17 cellular contexts compared by ENCODE assay signal in genomic region chr9:91056917-91057316, GRCh38.
DNase-seq lines count a peak whose midpoint lies in the region; ATAC-seq, FAIRE-seq and TF ChIP-seq lines count a peak whose summit lies in the region.
"Had no signal": no experiment of that assay in that cellular context is flagged by ENCODE, and none has a peak within 500 bp of the region (broad histone marks: within the 10 kb centered on the region; RNA-seq: fewer than 3 reads in every experiment).

No MANE protein-coding gene starts in this region.

- no peaks in the 10 kb centered on the region for H3K9me3 ChIP-seq in GM23248 (ENCODE audit: low read depth)
- no peaks in the 10 kb centered on the region for H3K9me3 ChIP-seq in astrocyte (ENCODE audit: insufficient read depth, low read depth, low read length)
- H3K9me3 ChIP-seq in neuronal stem cell (replicated peaks in 1 of 2; ENCODE audit: control insufficient read depth in 2 of 2, insufficient read depth in 1 of 2, low read depth in 1 of 2, low read length in 2 of 2): no peaks in the 10 kb centered on the region
- no peaks in the 10 kb centered on the region for H3K9me3 ChIP-seq in testis
- H3K9me3 ChIP-seq: adrenal gland had no signal

- FAIRE-seq in astrocyte (lab: Jason Lieb, UNC): no peak
- FAIRE-seq: H1 had no signal

- no peak overlapping the region for H2BK12ac ChIP-seq in neuronal stem cell (ENCODE audit: low read length)

- H4K91ac ChIP-seq in neuronal stem cell (ENCODE audit: low read depth, low read length, poor library complexity): no peak overlapping the region

- no peaks in the 10 kb centered on the region for H3K36me3 Mint-ChIP-seq in astrocyte (ENCODE audit: low read depth, unreplicated experiment)

- TF ChIP-seq POLR2A in testis (IDR thresholded peaks at IDR 0.05): no peak

- no peak overlapping the region for H2BK120ac ChIP-seq in neuronal stem cell (ENCODE audit: low read depth, low read length)

- ATAC-seq in SK-N-SH treated with all-trans-retinoic acid at 6 μM for 48 hours: no peak
- no peak for ATAC-seq in HG03025 (IDR thresholded peaks at IDR 0.05; ENCODE audit: low FRiP score, unreplicated experiment)
- ATAC-seq: left cardiac atrium, right cardiac atrium had no signal

- H3K27me3 Mint-ChIP-seq in astrocyte (ENCODE audit: low read depth, unreplicated experiment): no peaks in the 10 kb centered on the region

- no peak overlapping the region for H2BK5ac ChIP-seq in neuronal stem cell (ENCODE audit: low read length)

- H3K4me1 ChIP-seq in ACC112 (ENCODE audit: control insufficient read depth, insufficient read depth, low read length, unreplicated experiment) (peaks cover 45% of the 10 kb centered on the region), GM23248 (ENCODE audit: insufficient read depth) (peaks cover 32% of the 10 kb centered on the region), astrocyte (ENCODE audit: insufficient read depth, low read length) (peaks cover 18% of the 10 kb centered on the region), neuronal stem cell (ENCODE audit: control insufficient read depth in 2 of 2, insufficient read depth in 1 of 2, low read depth in 1 of 2, low read length in 2 of 2) (no peaks in the 10 kb centered on the region), testis (peaks cover 11% of the 10 kb centered on the region)

- H3K4me1 Mint-ChIP-seq in astrocyte (ENCODE audit: low read depth, unreplicated experiment): peaks cover 11% of the 10 kb centered on the region

- H2BK15ac ChIP-seq in neuronal stem cell (ENCODE audit: low read length): no peak overlapping the region

- peak; percentile 48 for DNase-seq in GM23248
- peak; percentile 17 for DNase-seq in astrocyte (ENCODE audit: low read depth)
- peak; percentile 45 for DNase-seq in iris pigment epithelial cell (ENCODE audit: low read depth)
- no peak for DNase-seq in neuronal stem cell (ENCODE audit: low spot score)
- no peak for DNase-seq in testis
- DNase-seq: adrenal gland, cerebellar nuclear complex, endodermal cell, Karpas-422, left cardiac atrium, NCI-H1436, NCI-H748 treated with DMSO at 0.1 percent for 48 hours, right cardiac atrium had no signal

- no peak overlapping the region for H3K4me3 Mint-ChIP-seq in astrocyte (ENCODE audit: unreplicated experiment)
- H3K4me3 Mint-ChIP-seq: endodermal cell had no signal

- H3K9me3 Mint-ChIP-seq in astrocyte (ENCODE audit: unreplicated experiment): no peaks in the 10 kb centered on the region
- H3K9me3 Mint-ChIP-seq: endodermal cell had no signal

- H3K27ac Mint-ChIP-seq in astrocyte (ENCODE audit: unreplicated experiment): no peak overlapping the region
- H3K27ac Mint-ChIP-seq: endodermal cell had no signal

- H4K20me1 ChIP-seq in GM23248 (ENCODE audit: insufficient read depth): no peaks in the 10 kb centered on the region
- no peaks in the 10 kb centered on the region for H4K20me1 ChIP-seq in astrocyte (ENCODE audit: insufficient read depth, low read length)

- no peak overlapping the region for H4K8ac ChIP-seq in neuronal stem cell (ENCODE audit: low read depth, low read length)

- H3K4ac ChIP-seq in neuronal stem cell (ENCODE audit: low read length): no peak overlapping the region

- H3K9ac ChIP-seq in GM23248 (0 out of 2 replicates have a peak overlapping the region, but pooled peaks have one; percentile 6), astrocyte (ENCODE audit: low read length) (no peak overlapping the region), neuronal stem cell (ENCODE audit: low read depth, low read length, poor library complexity) (no peak overlapping the region)

- no peaks in the 10 kb centered on the region for H3K9me2 ChIP-seq in GM23248 (ENCODE audit: insufficient read depth)

- H3K14ac ChIP-seq in neuronal stem cell (ENCODE audit: low read length): no peak overlapping the region

- H3K79me2 ChIP-seq in ACC112 (ENCODE audit: control insufficient read depth, insufficient read depth, low read length, unreplicated experiment) (no peaks in the 10 kb centered on the region), GM23248 (ENCODE audit: insufficient read depth) (no peaks in the 10 kb centered on the region), astrocyte (ENCODE audit: insufficient read depth, low read length) (no peaks in the 10 kb centered on the region)

- intact Hi-C loops in testis (cut with DNase I; ENCODE audit: low total_unique reads): no loop called here

- H3K27me3 ChIP-seq in ACC112 (ENCODE audit: insufficient read depth, low read length) (no peaks in the 10 kb centered on the region), GM23248 (replicated peaks; ENCODE audit: insufficient read depth) (no peaks in the 10 kb centered on the region), astrocyte (ENCODE audit: insufficient read depth, low read length) (no peaks in the 10 kb centered on the region), neuronal stem cell (ENCODE audit: control insufficient read depth in 3 of 3, insufficient read depth in 3 of 3, low read depth in 1 of 3, low read length in 3 of 3) (no peaks in the 10 kb centered on the region), testis (no peaks in the 10 kb centered on the region)
- H3K27me3 ChIP-seq: adrenal gland had no signal

- H3K27ac ChIP-seq in ACC112 (ENCODE audit: low read depth, low read length) (peak overlapping the region; percentile 71), GM23248 (no peak overlapping the region; the same call in 1 of the 2 replicates), astrocyte (ENCODE audit: low read depth, low read length) (no peak overlapping the region), neuronal stem cell (replicated peaks; ENCODE audit: low read length) (no peak overlapping the region), testis (no peak overlapping the region)
- H3K27ac ChIP-seq: adrenal gland had no signal

- peaks cover 25% of the 10 kb centered on the region for H3F3A ChIP-seq in GM23248 (ENCODE audit: insufficient read depth)

- H2AK5ac ChIP-seq in neuronal stem cell (ENCODE audit: low read depth, low read length): no peak overlapping the region

- H3K18ac ChIP-seq in neuronal stem cell (ENCODE audit: low read length): no peak overlapping the region

- no peaks in the 10 kb centered on the region for H3K36me3 ChIP-seq in ACC112 (ENCODE audit: insufficient read depth, low read length)
- H3K36me3 ChIP-seq in GM23248 (ENCODE audit: low read depth): no peaks in the 10 kb centered on the region
- H3K36me3 ChIP-seq in astrocyte (ENCODE audit: insufficient read depth, low read length): no peaks in the 10 kb centered on the region
- H3K36me3 ChIP-seq in neuronal stem cell (replicated peaks in 1 of 2; ENCODE audit: control insufficient read depth in 2 of 2, insufficient read depth in 2 of 2, low read length in 2 of 2): no peaks in the 10 kb centered on the region
- no peaks in the 10 kb centered on the region for H3K36me3 ChIP-seq in testis (ENCODE audit: low read depth, missing control alignments)
- H3K36me3 ChIP-seq: adrenal gland had no signal

- peak overlapping the region; percentile 28 for H2AFZ ChIP-seq in ACC112 (ENCODE audit: low read length, unreplicated experiment)
- H2AFZ ChIP-seq in GM23248: no peak overlapping the region; the same call in 1 of the 2 replicates
- H2AFZ ChIP-seq in astrocyte (ENCODE audit: low read depth, low read length): no peak overlapping the region
- no peak overlapping the region for H2AFZ ChIP-seq in neuronal stem cell (ENCODE audit: low read length)

- H3K79me1 ChIP-seq in neuronal stem cell (ENCODE audit: low read depth, low read length): no peaks in the 10 kb centered on the region

- H3K4me2 ChIP-seq in GM23248 (ENCODE audit: unreplicated experiment) (peak overlapping the region; percentile 3), astrocyte (ENCODE audit: low read length) (no peak overlapping the region), neuronal stem cell (ENCODE audit: insufficient read depth, low read length, poor library complexity, severe bottlenecking) (no peak overlapping the region)

- no peak for TF ChIP-seq CTCF in astrocyte (IDR thresholded peaks at IDR 0.05; ENCODE audit: insufficient read depth, low read depth, low read length)
- TF ChIP-seq CTCF in testis (IDR thresholded peaks at IDR 0.05): no peak

- in situ Hi-C loops in GM23248 (cut with MboI): no loop called here

- no peak overlapping the region for H3K23ac ChIP-seq in neuronal stem cell (ENCODE audit: low read depth, low read length, poor library complexity)

- no peak overlapping the region for H3K4me3 ChIP-seq in ACC112 (ENCODE audit: low read depth, low read length)
- no peak overlapping the region for H3K4me3 ChIP-seq in GM23248
- no peak overlapping the region for H3K4me3 ChIP-seq in astrocyte (ENCODE audit: insufficient read depth, low read depth, low read length)
- no peak overlapping the region for H3K4me3 ChIP-seq in neuronal stem cell (ENCODE audit: low read length in 2 of 2)
- no peak overlapping the region for H3K4me3 ChIP-seq in testis
- H3K4me3 ChIP-seq: adrenal gland had no signal

TF ChIP-seq in SK-N-SH treated with all-trans-retinoic acid at 6 μM for 48 hours, 23 proteins besides CTCF, POLR2A, EP300 and RAD21:
- no peak for TF ChIP-seq ZNF565 (CRISPR knock-in tag; conservative IDR thresholded peaks at IDR 0.05; ENCODE audit: low read depth)

Comparison
In these comparisons a context has a peak if more than half of its experiments do, and no peak if none do; other contexts are left out.
1. DNase-seq: peak in GM23248 (single experiment), astrocyte (single experiment) and iris pigment epithelial cell (single experiment); none in neuronal stem cell (single experiment) and testis (single experiment).